ENCODE assay signal across 8 cellular contexts in genomic region chr1:40038693-40039092, GRCh38. TPM values are rescaled to one million over a fixed set of nuclear protein-coding genes. Genes with fewer than 3 reads are reported as not detected.
A peak's percentile ranks its signal among the peaks of the same experiment; 100 is the strongest.
DNase-seq lines count a peak whose midpoint lies in the region; ATAC-seq, FAIRE-seq and TF ChIP-seq lines count a peak whose summit lies in the region.

No MANE protein-coding gene starts in this region.

- no peak overlapping the region for H3K23ac ChIP-seq in H9 (ENCODE audit: insufficient read length, low read depth, low read length)

- no CpG with 5 or more reads among the region's 3 CpGs for WGBS in H9 (ENCODE audit: extremely low coverage, insufficient read length, low lambda C conversion rate)

- H3K27me3 ChIP-seq in H9 (ENCODE audit: insufficient read depth, low read length), result no peaks in the 10 kb centered on the region
- H3K27me3 ChIP-seq in OCI-LY3 (ENCODE audit: low read depth, low read length), result no peaks in the 10 kb centered on the region

- no peak overlapping the region for H3K14ac ChIP-seq in H9 (ENCODE audit: insufficient read depth, low read length)

- H4K8ac ChIP-seq in H9 (replicated peaks; ENCODE audit: insufficient read length, low read depth, low read length), result no peak overlapping the region

- H3K4me3 ChIP-seq in OCI-LY3 (ENCODE audit: low read length) (peak overlapping the region; percentile 87), skin epidermis (no peak overlapping the region)

- H3K4me3 Mint-ChIP-seq in H9 (peak overlapping the region; percentile 94 to 97; a peak in 4 of 5 replicates), endothelial cell (ENCODE audit: unreplicated experiment) (peak overlapping the region; percentile 1)

- no peak overlapping the region for H3K4ac ChIP-seq in H9 (ENCODE audit: low read depth, low read length)

- no peak overlapping the region for H2BK12ac ChIP-seq in H9 (ENCODE audit: insufficient read length, low read depth, low read length)

- no peak overlapping the region for H2BK20ac ChIP-seq in H9 (ENCODE audit: low read depth, low read length, poor library complexity, severe bottlenecking)

- no peak overlapping the region for H3K56ac ChIP-seq in H9 (ENCODE audit: insufficient read length, low read depth, low read length)

- H4K20me1 ChIP-seq in H9 (ENCODE audit: control insufficient read depth, insufficient read depth, insufficient read length) (no peaks in the 10 kb centered on the region), OCI-LY3 (ENCODE audit: insufficient read depth, low read length) (peaks cover 9% of the 10 kb centered on the region; the same call in 1 of the 2 replicates)

- H3K79me2 ChIP-seq in H9 (ENCODE audit: insufficient read depth, low read length) (peaks cover 22% of the 10 kb centered on the region), OCI-LY3 (ENCODE audit: low read length) (peaks cover 31% of the 10 kb centered on the region)

- H3K27ac Mint-ChIP-seq in H9, result no peak overlapping the region; a peak in 1 of 7 replicates
- peak overlapping the region; percentile 98 for H3K27ac Mint-ChIP-seq in endothelial cell (ENCODE audit: unreplicated experiment)

- no peaks in the 10 kb centered on the region for H3K9me3 Mint-ChIP-seq in H9
- H3K9me3 Mint-ChIP-seq in endothelial cell (ENCODE audit: unreplicated experiment), result no peaks in the 10 kb centered on the region

- H3K9me3 ChIP-seq in H9 (ENCODE audit: control insufficient read depth, low read depth, low read length) (no peaks in the 10 kb centered on the region), OCI-LY3 (ENCODE audit: insufficient read depth, low read length) (no peaks in the 10 kb centered on the region)

- no peak for DNase-seq in H9
- DNase-seq in endothelial cell (ENCODE audit: low spot score), result no peak
- no peak for DNase-seq in D721Med (ENCODE audit: insufficient read length, low spot score)
- DNase-seq in DMS53 (lab: John Stamatoyannopoulos, UW), result no peak

- H2BK5ac ChIP-seq in H9 (ENCODE audit: insufficient read length, low read length), result no peak overlapping the region

- H3K4me1 Mint-ChIP-seq in H9 (peaks cover 15 to 23% of the 10 kb centered on the region in 2 experiments), endothelial cell (ENCODE audit: unreplicated experiment) (peaks cover 45% of the 10 kb centered on the region)

- no peak overlapping the region for H3T11ph ChIP-seq in H9 (ENCODE audit: low read length)

- H3K18ac ChIP-seq in H9 (ENCODE audit: insufficient read length, low read depth, low read length), result no peak overlapping the region

- no peak overlapping the region for H3K27ac ChIP-seq in H9 (ENCODE audit: insufficient read length, low read depth, low read length)
- peak overlapping the region; percentile 98 for H3K27ac ChIP-seq in OCI-LY3 (ENCODE audit: low read length)
- H3K27ac ChIP-seq in skin epidermis, result peak overlapping the region in 20 of 21 experiments; percentile 93 to 100 (median 99)

- no peak overlapping the region for H3K9ac ChIP-seq in H9 (ENCODE audit: extremely low read depth, insufficient read length, low read length)
- peak overlapping the region; percentile 99 for H3K9ac ChIP-seq in OCI-LY3 (ENCODE audit: low read length)

- H3K27me3 Mint-ChIP-seq in H9 (ENCODE audit: low read depth) (no peaks in the 10 kb centered on the region), endothelial cell (ENCODE audit: unreplicated experiment) (peaks cover 13% of the 10 kb centered on the region)

- H3K4me1 ChIP-seq in H9 (ENCODE audit: insufficient read depth, low read length) (no peaks in the 10 kb centered on the region; the same call in none of the 2 replicates), OCI-LY3 (ENCODE audit: low read length) (peaks cover 22% of the 10 kb centered on the region)

- H2AFZ ChIP-seq in H9 (ENCODE audit: low read length), result no peak overlapping the region
- no peak overlapping the region for H2AFZ ChIP-seq in OCI-LY3 (ENCODE audit: low read depth, low read length)

- no peak overlapping the region for H2BK120ac ChIP-seq in H9 (ENCODE audit: low read depth, low read length, poor library complexity, severe bottlenecking)

- peaks cover 14% of the 10 kb centered on the region for H3K23me2 ChIP-seq in H9 (ENCODE audit: insufficient read length, low read depth, low read length, poor library complexity, severe bottlenecking)

- H3K4me2 ChIP-seq in H9 (ENCODE audit: insufficient read depth, insufficient read length, low read length) (no peak overlapping the region), OCI-LY3 (ENCODE audit: low read length) (peak overlapping the region; percentile 76)

- H2BK15ac ChIP-seq in H9 (ENCODE audit: low read depth, low read length), result no peak overlapping the region

- H3K79me1 ChIP-seq in H9 (ENCODE audit: insufficient read depth, low read depth, low read length, poor library complexity, severe bottlenecking), result peaks cover 8% of the 10 kb centered on the region

- H4K5ac ChIP-seq in H9 (ENCODE audit: insufficient read length, low read depth, low read length), result no peak overlapping the region

- no peak for ATAC-seq in HG03460 (IDR thresholded peaks at IDR 0.05; ENCODE audit: unreplicated experiment)
- ATAC-seq in GM18870 (IDR thresholded peaks at IDR 0.05; ENCODE audit: unreplicated experiment), result no peak

- H3K36me3 Mint-ChIP-seq in H9 (ENCODE audit: insufficient read depth in 1 of 3, low read depth in 3 of 3) (peaks cover 13 to 21% (median 17%) of the 10 kb centered on the region in 3 experiments), endothelial cell (ENCODE audit: low read depth, unreplicated experiment) (peaks cover 13% of the 10 kb centered on the region)

- no peak overlapping the region for H4K91ac ChIP-seq in H9 (ENCODE audit: insufficient read length, low read depth, low read length)

- peaks cover 9% of the 10 kb centered on the region for H3K36me3 ChIP-seq in OCI-LY3 (replicated peaks; ENCODE audit: low read depth, low read length)

- no peak for TF ChIP-seq CTCF in H9 (conservative IDR thresholded peaks at IDR 0.05)
- no peak for TF ChIP-seq CTCF in OCI-LY3 (IDR thresholded peaks at IDR 0.05; ENCODE audit: low read depth, low read length)
- no peak for TF ChIP-seq CTCF in endothelial cell (IDR thresholded peaks at IDR 0.05; ENCODE audit: unreplicated experiment)
- no peak for TF ChIP-seq CTCF in D721Med (IDR thresholded peaks at IDR 0.05; ENCODE audit: insufficient read depth, missing control alignments)

- H2AK5ac ChIP-seq in H9 (ENCODE audit: insufficient read length, low read length), result no peak overlapping the region

- FAIRE-seq in D721Med (lab: Jason Lieb, UNC), result no peak

RNA-seq across cellular contexts. Expression of gene CAP1, which starts 1.8 kb away (rescaled TPM):
- total RNA-seq in H9 (2021) (255 and 268 TPM in 2 replicates), endothelial cell (ENCODE audit: unreplicated experiment) (378 TPM)

RNA-seq across cellular contexts. Expression of gene PPT1, which starts 58.4 kb away (rescaled TPM):
- 104 and 109 TPM in 2 replicates for total RNA-seq in H9 (2021)
- 52.7 TPM for total RNA-seq in endothelial cell (ENCODE audit: unreplicated experiment)
